ENCODE assay signal across 14 cellular contexts in the genomic region with DNA sequence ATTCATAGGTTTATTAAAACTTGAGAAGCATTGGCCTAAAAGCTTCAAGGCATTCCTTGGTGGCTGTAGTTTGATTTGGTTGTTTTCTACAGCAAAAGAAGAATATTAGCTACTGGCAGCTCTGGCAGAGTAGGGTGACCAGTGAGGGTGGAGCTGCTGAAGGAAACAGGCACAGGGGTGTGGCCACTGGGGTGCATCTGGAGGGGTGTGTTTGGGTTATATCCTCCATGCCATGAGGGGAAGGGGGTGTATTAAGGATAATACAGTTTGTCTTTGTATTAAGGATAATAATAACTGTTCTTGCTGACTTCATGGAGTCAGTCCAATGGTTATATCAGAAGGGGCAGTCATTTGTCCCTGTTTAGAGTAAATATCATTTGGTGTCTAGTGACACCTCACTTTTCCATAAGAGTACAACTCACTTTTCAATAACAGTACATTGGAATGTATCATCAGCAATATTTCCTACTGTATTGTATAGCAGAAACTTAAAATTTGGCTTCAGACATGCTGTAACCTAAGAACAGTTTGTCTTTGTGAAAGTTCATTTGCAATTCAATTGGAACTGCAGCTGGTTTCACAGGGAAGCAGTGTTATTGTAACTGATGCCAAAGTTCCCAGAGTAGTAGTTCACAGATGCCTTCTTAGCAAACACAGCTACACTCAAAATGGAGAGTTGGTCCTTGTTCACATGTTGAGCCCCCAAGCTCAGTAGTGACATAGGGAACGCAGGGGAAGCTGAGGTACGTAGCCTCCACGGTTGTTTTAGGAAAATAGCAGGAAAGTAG. TPM values are rescaled to one million over a fixed set of nuclear protein-coding genes. Genes with fewer than 3 reads are reported as not detected.
DNase-seq lines count a peak whose midpoint lies in the region; ATAC-seq and TF ChIP-seq lines count a peak whose summit lies in the region.
"Had no signal": no experiment of that assay in that cellular context is flagged by ENCODE, and none has a peak within 500 bp of the region (broad histone marks: within the 10 kb centered on the region; RNA-seq: fewer than 3 reads in every experiment).

No MANE protein-coding gene starts in this region.

- H3K36me3 ChIP-seq in esophagus (ENCODE audit: control insufficient read depth in 2 of 2, insufficient read depth in 2 of 2, low read length in 1 of 2) = no peaks in the 10 kb centered on the region
- H3K36me3 ChIP-seq in thymus (ENCODE audit: control insufficient read depth, insufficient read depth) = no peaks in the 10 kb centered on the region

- H3K27me3 ChIP-seq in esophagus (ENCODE audit: control insufficient read depth in 1 of 2, insufficient read depth in 2 of 2, low read length in 2 of 2) = no peaks in the 10 kb centered on the region
- H3K27me3 ChIP-seq in layer of hippocampus (ENCODE audit: control insufficient read depth, insufficient read depth, low read length) = no peaks in the 10 kb centered on the region
- no peaks in the 10 kb centered on the region for H3K27me3 ChIP-seq in thymus (ENCODE audit: control insufficient read depth, insufficient read depth)
- H3K27me3 ChIP-seq in foreskin keratinocyte = no peaks in the 10 kb centered on the region
- H3K27me3 ChIP-seq: body of pancreas had no signal

- H3K27ac ChIP-seq in esophagus (ENCODE audit: low read depth in 2 of 2, low read length in 1 of 2) = peak overlapping the region; percentile 54 to 65
- peak overlapping the region; percentile 92 for H3K27ac ChIP-seq in layer of hippocampus (ENCODE audit: low read depth, low read length)
- peak overlapping the region; percentile 25 for H3K27ac ChIP-seq in thymus (ENCODE audit: low read depth)
- H3K27ac ChIP-seq in foreskin keratinocyte = no peak overlapping the region
- H3K27ac ChIP-seq: body of pancreas had no signal

- ATAC-seq in HG03097 (IDR thresholded peaks at IDR 0.05; ENCODE audit: low FRiP score, unreplicated experiment) (no peak), foreskin keratinocyte (no peak)
- ATAC-seq: activated CD8-positive, alpha-beta memory T cell treated with anti-CD3 and anti-CD28 coated beads, Interleukin-2, amount 10 ng/mL, durations not matched to agents 7 days and 5 days; body of pancreas; stimulated activated effector memory CD8-positive, alpha-beta T cell treated with anti-CD3 and anti-CD28 coated beads, Interleukin-12 subunit alpha, Interleukin-12 subunit beta, amount 100 ng/mL, for 72 hours had no signal

- H3K9me3 ChIP-seq in esophagus (ENCODE audit: control insufficient read depth in 2 of 2, insufficient read depth in 1 of 2, low read depth in 1 of 2, low read length in 1 of 2) (no peaks in the 10 kb centered on the region), thymus (ENCODE audit: control insufficient read depth) (no peaks in the 10 kb centered on the region)
- H3K9me3 ChIP-seq: body of pancreas had no signal

- no peak overlapping the region for H3K4me3 ChIP-seq in esophagus (ENCODE audit: low read depth in 1 of 2, low read length in 2 of 2)
- no peak overlapping the region for H3K4me3 ChIP-seq in thymus (ENCODE audit: low read length)
- H3K4me3 ChIP-seq: body of pancreas had no signal

- no peak for TF ChIP-seq CTCF in foreskin keratinocyte (conservative IDR thresholded peaks at IDR 0.05)

- WGBS in esophagus, 2 donors = 60 to 78% methylated on average over 3 of the region's 3 CpGs
- WGBS in thymus = 96% methylated on average over 3 of the region's 3 CpGs

- H3K4me1 ChIP-seq in esophagus (ENCODE audit: control insufficient read depth in 2 of 2, insufficient read depth in 2 of 2, low read length in 1 of 2) (peaks cover 0 to 3% of the 10 kb centered on the region in 2 donors), thymus (ENCODE audit: control insufficient read depth, insufficient read depth, low read length) (no peaks in the 10 kb centered on the region), foreskin keratinocyte (peaks cover 13% of the 10 kb centered on the region)
- H3K4me1 ChIP-seq: body of pancreas had no signal

- peak; percentile 17 for DNase-seq in NCI-H69 (lab: John Stamatoyannopoulos, UW)
- no peak for DNase-seq in NCI-H1930 (lab: John Stamatoyannopoulos, UW)
- no peak for DNase-seq in foreskin keratinocyte
- DNase-seq: activated CD8-positive, alpha-beta memory T cell treated with anti-CD3 and anti-CD28 coated beads, Interleukin-2, amount 10 ng/mL, durations not matched to agents 7 days and 5 days; body of pancreas; Karpas-422; NCI-H524 treated with DMSO at 0.1 percent for 48 hours; stimulated activated CD4-positive, alpha-beta T cell treated with anti-CD3 and anti-CD28 coated beads, Interleukin-12 subunit alpha, Interleukin-12 subunit beta, amount 100 ng/mL, for 4 hours had no signal

RNA-seq across cellular contexts. Expression of gene PPP1R36, which starts 23.2 kb away (rescaled TPM):
- polyA plus RNA-seq in esophagus (under 1 TPM; 0.26 to 0.71 TPM), thymus (0.80 TPM), foreskin keratinocyte (0.39 and 0.41 TPM in 2 replicates)
- 0.88 and 0.99 TPM in 2 replicates for total RNA-seq in foreskin keratinocyte
- total RNA-seq: activated CD8-positive, alpha-beta memory T cell treated with anti-CD3 and anti-CD28 coated beads, Interleukin-2, amount 10 ng/mL, durations not matched to agents 7 days and 5 days; T-helper 1 cell treated with Interleukin-12 subunit alpha and Interleukin-12 subunit beta and Interleukin-4 antibody, amounts not matched to agents 30 ng/mL and 1 ng/mL, for 36 hours had no signal

RNA-seq across cellular contexts. Expression of gene HSPA2, which starts 32.4 kb away (rescaled TPM):
- 10 to 100 TPM; 45.4 to 54.8 TPM for polyA plus RNA-seq in esophagus
- 7.7 TPM for polyA plus RNA-seq in thymus
- total RNA-seq in foreskin keratinocyte = 23.1 and 33.2 TPM in 2 replicates
- polyA plus RNA-seq in foreskin keratinocyte = 13.6 and 22.1 TPM in 2 replicates
